In the genomic region with DNA sequence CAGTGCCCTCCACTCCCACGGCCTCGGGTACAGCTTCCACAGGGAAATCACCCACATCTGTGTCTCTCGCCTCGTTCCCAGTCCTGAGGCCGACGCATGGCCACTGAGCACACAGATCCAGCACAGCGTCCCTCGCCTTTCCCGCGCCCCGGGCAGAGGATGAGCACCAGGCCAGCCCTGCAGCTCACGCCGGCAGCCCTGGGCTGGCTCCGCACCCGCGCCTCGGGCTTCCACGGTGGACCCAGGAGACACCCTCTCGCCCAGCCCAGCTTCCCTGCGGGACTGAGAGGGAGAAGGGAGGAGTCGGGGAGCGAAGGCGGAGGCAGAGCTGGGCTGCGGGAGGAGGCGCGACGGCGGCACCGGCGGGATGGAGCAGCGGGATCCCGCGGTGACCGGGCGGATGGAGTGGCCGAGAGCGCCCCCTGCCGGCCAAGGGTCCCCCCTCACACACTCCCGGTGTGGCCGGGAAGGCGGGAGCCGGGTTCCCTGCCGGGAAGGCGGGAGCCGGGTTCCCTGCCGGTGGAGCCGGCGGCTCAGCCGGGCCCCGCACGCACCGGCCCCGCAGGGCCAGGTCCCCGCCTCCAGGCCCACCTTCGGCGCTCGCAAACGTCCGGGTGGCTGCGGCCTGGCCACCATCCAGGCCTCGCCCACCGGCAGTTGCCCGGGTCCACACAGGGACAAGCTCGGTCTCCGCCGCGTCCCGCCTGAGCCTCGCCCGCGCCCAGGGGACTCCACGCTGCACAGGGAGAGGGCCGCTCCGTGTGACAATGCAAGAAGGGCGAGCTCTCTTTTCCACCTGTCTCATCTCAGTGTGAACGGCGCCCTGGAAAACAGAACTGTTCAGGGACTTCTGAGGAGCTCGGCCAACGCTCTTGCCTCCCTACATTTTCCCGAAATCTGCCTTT, we compare ENCODE assay signal across 8 cellular contexts.
A peak's percentile ranks its signal among the peaks of the same experiment; 100 is the strongest.
DNase-seq lines count a peak whose midpoint lies in the region; ATAC-seq and TF ChIP-seq lines count a peak whose summit lies in the region.

No MANE protein-coding gene starts in this region.

- H3K4me3 ChIP-seq in SJCRH30 (peak overlapping the region; percentile 61), testis (peak overlapping the region; percentile 58 to 69)

- intact Hi-C loops in testis (cut with DNase I; ENCODE audit: low total_unique reads): loop anchor here (2.0 kb wide), 1 partner anchor 470 kb away; no protein-coding TSS in a partner anchor

- H3K27ac ChIP-seq in SJCRH30 (peak overlapping the region; percentile 39), testis (peak overlapping the region in 1 of 2 donors; percentile 12)

- peak; percentile 73 for ATAC-seq in GM21619 (IDR thresholded peaks at IDR 0.05; ENCODE audit: unreplicated experiment)

- H3K4me1 Mint-ChIP-seq in IgD-negative memory B cell: peaks cover 0 to 6% (median 2%) of the 10 kb centered on the region in 3 donors
- H3K4me1 Mint-ChIP-seq in activated naive CD4-positive, alpha-beta T cell treated with anti-CD3 and anti-CD28 coated beads, Interleukin-2, amount 10 ng/mL, durations not matched to agents 7 days and 5 days: peaks cover 10% of the 10 kb centered on the region

- TF ChIP-seq POLR2A in testis (IDR thresholded peaks at IDR 0.05): no peak

- H3K36me3 ChIP-seq in SJCRH30: no peaks in the 10 kb centered on the region
- no peaks in the 10 kb centered on the region for H3K36me3 ChIP-seq in testis (ENCODE audit: low read depth, missing control alignments)

- H3K27ac Mint-ChIP-seq in IgD-negative memory B cell: peak overlapping the region in 2 of 3 donors; percentile 24 to 77
- no peak overlapping the region for H3K27ac Mint-ChIP-seq in activated naive CD4-positive, alpha-beta T cell treated with anti-CD3 and anti-CD28 coated beads, Interleukin-2, amount 10 ng/mL, durations not matched to agents 7 days and 5 days

- peaks cover 38% of the 10 kb centered on the region for H3K27me3 Mint-ChIP-seq in IgD-negative memory B cell
- peaks cover 48% of the 10 kb centered on the region for H3K27me3 Mint-ChIP-seq in activated naive CD4-positive, alpha-beta T cell treated with anti-CD3 and anti-CD28 coated beads, Interleukin-2, amount 10 ng/mL, durations not matched to agents 7 days and 5 days

- peak; percentile 94 to 98 (median 96) for TF ChIP-seq CTCF in testis (IDR thresholded peaks at IDR 0.05)

- H3K4me1 ChIP-seq in SJCRH30 (no peaks in the 10 kb centered on the region), testis (peaks cover 7% of the 10 kb centered on the region)

- H3K27me3 ChIP-seq in SJCRH30: no peaks in the 10 kb centered on the region
- no peaks in the 10 kb centered on the region for H3K27me3 ChIP-seq in testis

- H3K9me3 ChIP-seq in SJCRH30 (replicated peaks) (no peaks in the 10 kb centered on the region), testis (no peaks in the 10 kb centered on the region)

- H3K9me3 Mint-ChIP-seq in IgD-negative memory B cell: no peaks in the 10 kb centered on the region
- H3K9me3 Mint-ChIP-seq in activated naive CD4-positive, alpha-beta T cell treated with anti-CD3 and anti-CD28 coated beads, Interleukin-2, amount 10 ng/mL, durations not matched to agents 7 days and 5 days: no peaks in the 10 kb centered on the region

- 0 to 2% methylated on average over 23 to 27 of the region's 80 CpGs for WGBS in testis, 2 donors

- DNase-seq in DMS53 (lab: John Stamatoyannopoulos, UW): peak; percentile 86
- DNase-seq in SJCRH30: peak; percentile 80 to 90
- DNase-seq in activated naive CD4-positive, alpha-beta T cell treated with anti-CD3 and anti-CD28 coated beads, Interleukin-2, amount 10 ng/mL, durations not matched to agents 7 days and 5 days: peak; percentile 69
- DNase-seq in globus pallidus (ENCODE audit: low spot score): peak; percentile 68
- peak in 54 of 56 donors; percentile 16 to 89 (median 70) for DNase-seq in nucleus accumbens (lab: John Stamatoyannopoulos, UW)
- DNase-seq in testis: peak; percentile 90

- CTCF ChIA-PET in activated naive CD4-positive, alpha-beta T cell treated with anti-CD3 and anti-CD28 coated beads, Interleukin-2, amount 10 ng/mL, durations not matched to agents 7 days and 5 days (lab: Charles Lee): interaction anchor here (0.8 to 5.1 kb wide), 24 partner anchors 9 to 496 kb away, joined by 3 to 85 read pairs (median 3); partner anchors contain the start of gene SEC61G

- peak overlapping the region; percentile 77 to 96 (median 86) for H3K4me3 Mint-ChIP-seq in IgD-negative memory B cell
- H3K4me3 Mint-ChIP-seq in activated naive CD4-positive, alpha-beta T cell treated with anti-CD3 and anti-CD28 coated beads, Interleukin-2, amount 10 ng/mL, durations not matched to agents 7 days and 5 days: peak overlapping the region; percentile 65

- no peaks in the 10 kb centered on the region for H3K36me3 Mint-ChIP-seq in IgD-negative memory B cell
- H3K36me3 Mint-ChIP-seq in activated naive CD4-positive, alpha-beta T cell treated with anti-CD3 and anti-CD28 coated beads, Interleukin-2, amount 10 ng/mL, durations not matched to agents 7 days and 5 days: no peaks in the 10 kb centered on the region
